In genomic region chr3:195307711-195308110, GRCh38 we compare ENCODE assay signal across 15 cellular contexts. TPM values are rescaled to one million over a fixed set of nuclear protein-coding genes. Genes with fewer than 3 reads are reported as not detected.
DNase-seq lines count a peak whose midpoint lies in the region; FAIRE-seq and TF ChIP-seq lines count a peak whose summit lies in the region.
"Had no signal": no experiment of that assay in that cellular context is flagged by ENCODE, and none has a peak within 500 bp of the region (broad histone marks: within the 10 kb centered on the region; RNA-seq: fewer than 3 reads in every experiment).

No MANE protein-coding gene starts in this region.

- no peaks in the 10 kb centered on the region for H3K9me3 ChIP-seq in kidney (ENCODE audit: control insufficient read depth in 1 of 2, low read length in 2 of 2)
- H3K9me3 ChIP-seq: BLaER1 treated with 17β-estradiol and CSF1 and Interleukin-3, amounts not matched to agents 10 nM and 100 nM had no signal

- FAIRE-seq in G401.6 (lab: Jason Lieb, UNC) (peak; percentile 8), kidney (lab: Jason Lieb, UNC) (peak; percentile 60)
- FAIRE-seq: GM12892, H54 had no signal

- no peak overlapping the region for H3K4me3 Mint-ChIP-seq in progenitor cell of endocrine pancreas (ENCODE audit: low read depth)
- H3K4me3 Mint-ChIP-seq: CD4-positive, CD25-positive, alpha-beta regulatory T cell had no signal

- H3K36me3 Mint-ChIP-seq in progenitor cell of endocrine pancreas (ENCODE audit: insufficient read depth): peaks cover 4% of the 10 kb centered on the region

- no peaks in the 10 kb centered on the region for H3K9me3 Mint-ChIP-seq in progenitor cell of endocrine pancreas (ENCODE audit: low read depth)
- H3K9me3 Mint-ChIP-seq: CD4-positive, CD25-positive, alpha-beta regulatory T cell had no signal

- H3K4me3 ChIP-seq in kidney (ENCODE audit: low read length in 2 of 2): no peak overlapping the region
- H3K4me3 ChIP-seq: BLaER1 treated with 17β-estradiol and CSF1 and Interleukin-3, amounts not matched to agents 10 nM and 100 nM; GM23248 had no signal

- no peaks in the 10 kb centered on the region for H3K27me3 Mint-ChIP-seq in progenitor cell of endocrine pancreas
- H3K27me3 Mint-ChIP-seq: CD4-positive, CD25-positive, alpha-beta regulatory T cell had no signal

- H3K4me1 ChIP-seq in kidney (ENCODE audit: control insufficient read depth in 1 of 2, insufficient read depth in 1 of 2, low read depth in 1 of 2, low read length in 2 of 2): no peaks in the 10 kb centered on the region
- H3K4me1 ChIP-seq: BLaER1 treated with 17β-estradiol and CSF1 and Interleukin-3, amounts not matched to agents 10 nM and 100 nM had no signal

- intact Hi-C loops in kidney (cut with DNase I): no loop called here

- no peak overlapping the region for H3K27ac Mint-ChIP-seq in progenitor cell of endocrine pancreas
- H3K27ac Mint-ChIP-seq: CD4-positive, CD25-positive, alpha-beta regulatory T cell had no signal

- H3K36me3 ChIP-seq in kidney (ENCODE audit: control insufficient read depth in 1 of 2, insufficient read depth in 2 of 2, low read length in 2 of 2): no peaks in the 10 kb centered on the region

- no peak for TF ChIP-seq CTCF in kidney (IDR thresholded peaks at IDR 0.05; ENCODE audit: borderline replicate concordance, extremely low read depth, insufficient read depth)
- no peak for TF ChIP-seq CTCF in progenitor cell of endocrine pancreas (IDR thresholded peaks at IDR 0.05; ENCODE audit: unreplicated experiment)

- no peaks in the 10 kb centered on the region for H3K4me1 Mint-ChIP-seq in progenitor cell of endocrine pancreas (ENCODE audit: low read depth)

- H3K27ac ChIP-seq in kidney (ENCODE audit: low read depth in 2 of 2, low read length in 2 of 2): no peak overlapping the region
- H3K27ac ChIP-seq: BLaER1 treated with 17β-estradiol and CSF1 and Interleukin-3, amounts not matched to agents 10 nM and 100 nM; GM23248 had no signal

- no peak overlapping the region for H3K9ac ChIP-seq in kidney (ENCODE audit: low read length in 2 of 2)
- H3K9ac ChIP-seq: BLaER1 treated with 17β-estradiol and CSF1 and Interleukin-3, amounts not matched to agents 10 nM and 100 nM; GM23248 had no signal

- DNase-seq in HT-29 (ENCODE audit: low spot score) (peak; percentile 66), kidney (no peak), progenitor cell of endocrine pancreas (ENCODE audit: low spot score, unreplicated experiment) (no peak)
- DNase-seq in stimulated activated CD4-positive, alpha-beta T cell treated with anti-CD3 and anti-CD28 coated beads, Interleukin-12 subunit alpha, Interleukin-12 subunit beta, amount 100 ng/mL, for 4 hours: no peak
- no peak for DNase-seq in NK-92 treated with Interleukin-12 subunit alpha and Interleukin-12 subunit beta, amount 100 ng/mL, for 24 hours (lab: John Stamatoyannopoulos, UW)
- DNase-seq: CD4-positive, CD25-positive, alpha-beta regulatory T cell; DMS 273 treated with DMSO at 0.1 percent for 48 hours; DMS79; GM23248; IMR-90; KBM-7 had no signal

RNA-seq across cellular contexts. Expression of gene XXYLT1, which starts 36.8 kb away (rescaled TPM):
- total RNA-seq in HT-29 (2014; rRNA removed; shearing (Covaris generic)): 20.9 and 23.8 TPM in 2 replicates
- 10.7 TPM for total RNA-seq in kidney
- polyA plus RNA-seq in kidney (ENCODE audit: insufficient read depth, low read depth, low replicate concordance): 5.7 TPM
- total RNA-seq in progenitor cell of endocrine pancreas: 23.7 and 25.4 TPM in 2 replicates
